In the genomic region with DNA sequence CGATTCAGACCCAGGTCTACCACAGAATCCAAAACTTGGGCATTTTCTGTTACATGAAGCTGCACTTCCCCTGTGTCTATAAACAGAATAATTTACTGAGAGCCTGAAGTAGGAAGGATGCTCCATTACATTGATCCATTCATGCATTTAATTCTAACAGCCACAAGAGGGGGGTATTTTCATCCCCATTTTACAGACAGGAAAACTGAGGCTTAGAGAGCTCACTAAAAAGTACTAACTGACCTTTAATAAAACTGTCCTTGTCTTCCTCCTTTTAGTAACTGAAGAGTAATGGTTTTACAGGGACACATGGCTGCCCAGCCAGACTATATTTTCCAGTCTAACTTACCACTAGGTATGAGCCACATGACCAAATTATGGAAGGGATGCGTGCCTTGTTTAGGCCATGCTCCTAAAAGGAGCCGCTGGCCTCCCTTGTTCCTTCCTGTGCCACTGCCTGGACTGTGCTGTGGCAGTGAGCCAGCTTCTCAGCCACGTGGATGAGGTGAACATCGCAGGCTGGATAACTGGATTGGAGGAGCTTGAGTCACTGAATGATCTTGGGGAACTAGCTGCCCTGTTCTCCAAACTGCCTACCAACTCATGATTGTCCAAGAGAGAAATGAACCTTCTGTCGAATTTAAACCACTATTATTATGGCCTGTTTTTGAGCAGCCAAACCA, we compare ENCODE assay signal across 1 cellular context.
A peak's percentile ranks its signal among the peaks of the same experiment; 100 is the strongest.
TF ChIP-seq lines count a peak whose summit lies in the region.

No MANE protein-coding gene starts in this region.

TF ChIP-seq in K562, 482 proteins besides CTCF, POLR2A, EP300 and RAD21:
- TF ChIP-seq, protein P1, sequence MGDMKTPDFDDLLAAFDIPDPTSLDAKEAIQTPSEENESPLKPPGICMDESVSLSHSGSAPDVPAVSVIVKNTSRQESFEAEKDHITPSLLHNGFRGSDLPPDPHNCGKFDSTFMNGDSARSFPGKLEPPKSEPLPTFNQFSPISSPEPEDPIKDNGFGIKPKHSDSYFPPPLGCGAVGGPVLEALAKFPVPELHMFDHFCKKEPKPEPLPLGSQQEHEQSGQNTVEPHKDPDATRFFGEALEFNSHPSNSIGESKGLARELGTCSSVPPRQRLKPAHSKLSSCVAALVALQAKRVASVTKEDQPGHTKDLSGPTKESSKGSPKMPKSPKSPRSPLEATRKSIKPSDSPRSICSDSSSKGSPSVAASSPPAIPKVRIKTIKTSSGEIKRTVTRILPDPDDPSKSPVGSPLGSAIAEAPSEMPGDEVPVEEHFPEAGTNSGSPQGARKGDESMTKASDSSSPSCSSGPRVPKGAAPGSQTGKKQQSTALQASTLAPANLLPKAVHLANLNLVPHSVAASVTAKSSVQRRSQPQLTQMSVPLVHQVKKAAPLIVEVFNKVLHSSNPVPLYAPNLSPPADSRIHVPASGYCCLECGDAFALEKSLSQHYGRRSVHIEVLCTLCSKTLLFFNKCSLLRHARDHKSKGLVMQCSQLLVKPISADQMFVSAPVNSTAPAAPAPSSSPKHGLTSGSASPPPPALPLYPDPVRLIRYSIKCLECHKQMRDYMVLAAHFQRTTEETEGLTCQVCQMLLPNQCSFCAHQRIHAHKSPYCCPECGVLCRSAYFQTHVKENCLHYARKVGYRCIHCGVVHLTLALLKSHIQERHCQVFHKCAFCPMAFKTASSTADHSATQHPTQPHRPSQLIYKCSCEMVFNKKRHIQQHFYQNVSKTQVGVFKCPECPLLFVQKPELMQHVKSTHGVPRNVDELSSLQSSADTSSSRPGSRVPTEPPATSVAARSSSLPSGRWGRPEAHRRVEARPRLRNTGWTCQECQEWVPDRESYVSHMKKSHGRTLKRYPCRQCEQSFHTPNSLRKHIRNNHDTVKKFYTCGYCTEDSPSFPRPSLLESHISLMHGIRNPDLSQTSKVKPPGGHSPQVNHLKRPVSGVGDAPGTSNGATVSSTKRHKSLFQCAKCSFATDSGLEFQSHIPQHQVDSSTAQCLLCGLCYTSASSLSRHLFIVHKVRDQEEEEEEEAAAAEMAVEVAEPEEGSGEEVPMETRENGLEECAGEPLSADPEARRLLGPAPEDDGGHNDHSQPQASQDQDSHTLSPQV (IDR thresholded peaks at IDR 0.05), result no peak
- TF ChIP-seq ILF3 (IDR thresholded peaks at IDR 0.05; ENCODE audit: borderline replicate concordance), result no peak
- TF ChIP-seq CBX3 (IDR thresholded peaks at IDR 0.05; ENCODE audit: borderline replicate concordance in 1 of 2, low read length in 2 of 2), result peak in 1 of 2 experiments; percentile 44; a peak in 1 of 3 replicates
- no peak for TF ChIP-seq ZNF165 (CRISPR knock-in tag; IDR thresholded peaks at IDR 0.05; ENCODE audit: borderline replicate concordance)
- no peak for TF ChIP-seq CREB3 (tag; conservative IDR thresholded peaks at IDR 0.05; ENCODE audit: low read depth)
- TF ChIP-seq GTF2B (IDR thresholded peaks at IDR 0.05; ENCODE audit: extremely low read depth, insufficient read length), result no peak
- peak; percentile 65; the same call in 1 of the 2 replicates for TF ChIP-seq HDAC2 (IDR thresholded peaks at IDR 0.05)
- TF ChIP-seq PHB (CRISPR knock-in tag; IDR thresholded peaks at IDR 0.05), result no peak
- TF ChIP-seq RBM25 (IDR thresholded peaks at IDR 0.05; ENCODE audit: low read depth, low read length, severe bottlenecking), result peak; percentile 95
- TF ChIP-seq, protein P2, sequence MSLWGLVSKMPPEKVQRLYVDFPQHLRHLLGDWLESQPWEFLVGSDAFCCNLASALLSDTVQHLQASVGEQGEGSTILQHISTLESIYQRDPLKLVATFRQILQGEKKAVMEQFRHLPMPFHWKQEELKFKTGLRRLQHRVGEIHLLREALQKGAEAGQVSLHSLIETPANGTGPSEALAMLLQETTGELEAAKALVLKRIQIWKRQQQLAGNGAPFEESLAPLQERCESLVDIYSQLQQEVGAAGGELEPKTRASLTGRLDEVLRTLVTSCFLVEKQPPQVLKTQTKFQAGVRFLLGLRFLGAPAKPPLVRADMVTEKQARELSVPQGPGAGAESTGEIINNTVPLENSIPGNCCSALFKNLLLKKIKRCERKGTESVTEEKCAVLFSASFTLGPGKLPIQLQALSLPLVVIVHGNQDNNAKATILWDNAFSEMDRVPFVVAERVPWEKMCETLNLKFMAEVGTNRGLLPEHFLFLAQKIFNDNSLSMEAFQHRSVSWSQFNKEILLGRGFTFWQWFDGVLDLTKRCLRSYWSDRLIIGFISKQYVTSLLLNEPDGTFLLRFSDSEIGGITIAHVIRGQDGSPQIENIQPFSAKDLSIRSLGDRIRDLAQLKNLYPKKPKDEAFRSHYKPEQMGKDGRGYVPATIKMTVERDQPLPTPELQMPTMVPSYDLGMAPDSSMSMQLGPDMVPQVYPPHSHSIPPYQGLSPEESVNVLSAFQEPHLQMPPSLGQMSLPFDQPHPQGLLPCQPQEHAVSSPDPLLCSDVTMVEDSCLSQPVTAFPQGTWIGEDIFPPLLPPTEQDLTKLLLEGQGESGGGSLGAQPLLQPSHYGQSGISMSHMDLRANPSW (CRISPR knock-in tag; IDR thresholded peaks at IDR 0.05), result no peak
- TF ChIP-seq, protein P3, sequence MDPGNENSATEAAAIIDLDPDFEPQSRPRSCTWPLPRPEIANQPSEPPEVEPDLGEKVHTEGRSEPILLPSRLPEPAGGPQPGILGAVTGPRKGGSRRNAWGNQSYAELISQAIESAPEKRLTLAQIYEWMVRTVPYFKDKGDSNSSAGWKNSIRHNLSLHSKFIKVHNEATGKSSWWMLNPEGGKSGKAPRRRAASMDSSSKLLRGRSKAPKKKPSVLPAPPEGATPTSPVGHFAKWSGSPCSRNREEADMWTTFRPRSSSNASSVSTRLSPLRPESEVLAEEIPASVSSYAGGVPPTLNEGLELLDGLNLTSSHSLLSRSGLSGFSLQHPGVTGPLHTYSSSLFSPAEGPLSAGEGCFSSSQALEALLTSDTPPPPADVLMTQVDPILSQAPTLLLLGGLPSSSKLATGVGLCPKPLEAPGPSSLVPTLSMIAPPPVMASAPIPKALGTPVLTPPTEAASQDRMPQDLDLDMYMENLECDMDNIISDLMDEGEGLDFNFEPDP (CRISPR knock-in tag; IDR thresholded peaks at IDR 0.05), result no peak
- TF ChIP-seq BCOR (IDR thresholded peaks at IDR 0.05), result peak; percentile 94
- peak in 1 of 2 experiments; percentile 63; a peak in 2 of 4 replicates for TF ChIP-seq RCOR1 (IDR thresholded peaks at IDR 0.05; ENCODE audit: borderline replicate concordance in 1 of 2, low read depth in 2 of 2, low read length in 2 of 2)
- TF ChIP-seq CBX1 (IDR thresholded peaks at IDR 0.05; ENCODE audit: low read depth), result peak; percentile 64; the same call in 1 of the 2 replicates
- peak; percentile 71 to 85 for TF ChIP-seq KDM1A (IDR thresholded peaks at IDR 0.05)
- peak; percentile 90 for TF ChIP-seq ADNP (tag; IDR thresholded peaks at IDR 0.05)
- TF ChIP-seq NFIC (IDR thresholded peaks at IDR 0.05), result peak; percentile 14; the same call in 1 of the 2 replicates
- TF ChIP-seq CHD4 (IDR thresholded peaks at IDR 0.05; ENCODE audit: insufficient read depth, insufficient replicate concordance, low read depth, low read length, poor library complexity, severe bottlenecking), result peak; percentile 90
- no peak for TF ChIP-seq ZBTB7A (IDR thresholded peaks at IDR 0.05; ENCODE audit: borderline replicate concordance, control insufficient read depth, low read depth, low read length)
- TF ChIP-seq SMARCA5 (IDR thresholded peaks at IDR 0.05), result peak; percentile 84
